8 cellular contexts compared by ENCODE assay signal in the genomic region with DNA sequence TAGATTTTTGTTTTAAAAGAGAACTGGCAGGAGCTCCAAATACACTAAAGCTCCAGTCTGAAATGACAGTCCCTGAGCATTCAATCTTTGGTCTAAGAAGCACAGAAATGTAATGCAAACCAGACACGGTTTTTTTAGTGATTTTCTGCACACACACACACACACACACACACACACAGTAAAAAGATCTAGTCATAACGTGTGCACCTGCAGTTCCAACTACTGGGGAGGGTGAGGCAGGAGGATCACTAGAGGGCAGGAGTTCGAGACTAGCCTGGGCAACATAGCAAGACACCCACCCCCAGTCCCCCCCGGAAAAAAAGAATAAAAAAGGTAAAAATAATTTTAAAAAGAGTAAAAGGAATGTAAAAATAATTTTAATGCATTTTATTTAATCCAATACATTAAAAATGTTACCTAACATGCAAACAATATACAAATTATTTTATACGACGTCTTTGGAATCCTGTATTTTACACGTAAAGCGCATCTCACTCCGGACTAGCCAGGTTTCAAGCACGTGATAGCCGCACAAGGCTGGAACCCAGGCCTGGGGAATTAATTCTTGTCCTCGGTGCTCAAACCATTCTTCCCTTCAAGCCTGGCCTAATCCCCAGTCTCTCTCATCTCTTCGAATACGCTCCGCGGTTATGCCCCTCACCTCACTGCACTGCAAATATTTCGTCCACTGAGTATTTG. TPM values are rescaled to one million over a fixed set of nuclear protein-coding genes. Genes with fewer than 3 reads are reported as not detected.
A peak's percentile ranks its signal among the peaks of the same experiment; 100 is the strongest.
DNase-seq lines count a peak whose midpoint lies in the region; ATAC-seq lines count a peak whose summit lies in the region.

No MANE protein-coding gene starts in this region.

- peaks cover 28% of the 10 kb centered on the region for H3K36me3 Mint-ChIP-seq in activated CD4-positive, alpha-beta T cell treated with anti-CD3 and anti-CD28 coated beads for 36 hours (ENCODE audit: low read depth)
- H3K36me3 Mint-ChIP-seq in activated CD4-positive, alpha-beta memory T cell treated with anti-CD3 and anti-CD28 coated beads for 36 hours: peaks cover 11% of the 10 kb centered on the region

- H3K9ac ChIP-seq in subcutaneous abdominal adipose tissue (ENCODE audit: low read length in 5 of 5): peak overlapping the region; percentile 87 to 97 (median 95)

- no peaks in the 10 kb centered on the region for H3K27me3 Mint-ChIP-seq in activated CD4-positive, alpha-beta T cell treated with anti-CD3 and anti-CD28 coated beads for 36 hours
- H3K27me3 Mint-ChIP-seq in activated CD4-positive, alpha-beta memory T cell treated with anti-CD3 and anti-CD28 coated beads for 36 hours: no peaks in the 10 kb centered on the region

- H3K4me3 ChIP-seq in iPS-11a (ENCODE audit: low read depth, low read length) (peak overlapping the region; percentile 95), subcutaneous abdominal adipose tissue (ENCODE audit: low read depth in 1 of 5, low read length in 5 of 5) (peak overlapping the region; percentile 91 to 94 (median 93))

- CTCF ChIA-PET in activated CD4-positive, alpha-beta T cell treated with anti-CD3 and anti-CD28 coated beads for 36 hours (lab: Charles Lee): interaction anchor here (0.9 to 8.1 kb wide), 12 partner anchors 8 to 198 kb away, joined by 3 to 95 read pairs (median 3); partner anchors contain the start of gene CERK
- CTCF ChIA-PET in activated CD4-positive, alpha-beta memory T cell treated with anti-CD3 and anti-CD28 coated beads for 36 hours (lab: Charles Lee): interaction anchor here (0.6 to 7.8 kb wide), 10 partner anchors 12 to 41 kb away, joined by 3 to 180 read pairs (median 8); no protein-coding TSS in a partner anchor

- peak overlapping the region; percentile 94 for H3K4me3 Mint-ChIP-seq in activated CD4-positive, alpha-beta T cell treated with anti-CD3 and anti-CD28 coated beads for 36 hours
- H3K4me3 Mint-ChIP-seq in activated CD4-positive, alpha-beta memory T cell treated with anti-CD3 and anti-CD28 coated beads for 36 hours: peak overlapping the region; percentile 100

- no peaks in the 10 kb centered on the region for H3K27me3 ChIP-seq in subcutaneous abdominal adipose tissue (ENCODE audit: control insufficient read depth in 5 of 5, insufficient read depth in 4 of 5, low read length in 5 of 5)

- peak; percentile 3 for ATAC-seq in activated CD4-positive, alpha-beta T cell treated with anti-CD3 and anti-CD28 coated beads for 36 hours

- H3K4me1 ChIP-seq in subcutaneous abdominal adipose tissue (ENCODE audit: control insufficient read depth in 5 of 5, insufficient read depth in 5 of 5, low read length in 5 of 5): peaks cover 0 to 57% (median 36%) of the 10 kb centered on the region in 5 donors

- H3K9me3 ChIP-seq in subcutaneous abdominal adipose tissue (ENCODE audit: control insufficient read depth in 5 of 5, low read length in 5 of 5): no peaks in the 10 kb centered on the region

- H3K4me1 Mint-ChIP-seq in activated CD4-positive, alpha-beta T cell treated with anti-CD3 and anti-CD28 coated beads for 36 hours: peaks cover 50% of the 10 kb centered on the region
- peaks cover 52% of the 10 kb centered on the region for H3K4me1 Mint-ChIP-seq in activated CD4-positive, alpha-beta memory T cell treated with anti-CD3 and anti-CD28 coated beads for 36 hours (ENCODE audit: low read depth)

- H3K36me3 ChIP-seq in subcutaneous abdominal adipose tissue (ENCODE audit: control insufficient read depth in 5 of 5, insufficient read depth in 5 of 5, low read length in 5 of 5): peaks cover 0 to 6% (median 0%) of the 10 kb centered on the region in 5 donors

- peaks cover under 1% of the 10 kb centered on the region for H3K9me3 Mint-ChIP-seq in activated CD4-positive, alpha-beta T cell treated with anti-CD3 and anti-CD28 coated beads for 36 hours (ENCODE audit: low read depth)
- peaks cover under 1% of the 10 kb centered on the region for H3K9me3 Mint-ChIP-seq in activated CD4-positive, alpha-beta memory T cell treated with anti-CD3 and anti-CD28 coated beads for 36 hours

- DNase-seq in activated CD4-positive, alpha-beta T cell treated with anti-CD3 and anti-CD28 coated beads for 36 hours: peak; percentile 42
- no peak for DNase-seq in activated CD4-positive, alpha-beta T cell treated with anti-CD3 and anti-CD28 coated beads, Interleukin-2, amount 50 U/mL, for 1 hour
- DNase-seq in activated CD4-positive, alpha-beta memory T cell treated with anti-CD3 and anti-CD28 coated beads for 36 hours: peak; percentile 24
- DNase-seq in stimulated activated CD4-positive, alpha-beta T cell treated with anti-CD3 and anti-CD28 coated beads, Interleukin-2, amount 100 ng/mL, for 24 hours: no peak
- DNase-seq in mucosa of gallbladder (ENCODE audit: low spot score) (no peak), NCI-H2029 (lab: John Stamatoyannopoulos, UW) (no peak)

- intact Hi-C loops in activated CD4-positive, alpha-beta T cell treated with anti-CD3 and anti-CD28 coated beads for 36 hours (cut with DNase I, micrococcal nuclease): loop anchor here (1.0 to 2.0 kb wide), 9 partner anchors 13 to 725 kb away; partner anchors contain the start of genes CERK (in 2 of the 2) and GTSE1 (in 1 of the 2)
- intact Hi-C loops in activated CD4-positive, alpha-beta memory T cell treated with anti-CD3 and anti-CD28 coated beads for 36 hours (cut with micrococcal nuclease): loop anchor here (1.0 to 2.0 kb wide), 3 partner anchors 13 to 30 kb away; partner anchors contain the start of gene CERK

- POLR2A ChIA-PET in activated CD4-positive, alpha-beta T cell treated with anti-CD3 and anti-CD28 coated beads for 36 hours (lab: Charles Lee): interaction anchor here (0.7 to 1.9 kb wide), 6 partner anchors 12 to 30 kb away, joined by 4 to 15 read pairs (median 5); no protein-coding TSS in a partner anchor
- POLR2A ChIA-PET in activated CD4-positive, alpha-beta memory T cell treated with anti-CD3 and anti-CD28 coated beads for 36 hours (lab: Charles Lee): interaction anchor here (0.7 to 3.4 kb wide), 6 partner anchors 9 to 708 kb away, joined by 3 to 32 read pairs (median 8); no protein-coding TSS in a partner anchor

- H3K27ac ChIP-seq in subcutaneous abdominal adipose tissue (ENCODE audit: low read depth, low read length): peak overlapping the region; percentile 99

- peak overlapping the region; percentile 99 for H3K27ac Mint-ChIP-seq in activated CD4-positive, alpha-beta T cell treated with anti-CD3 and anti-CD28 coated beads for 36 hours
- peak overlapping the region; percentile 97 for H3K27ac Mint-ChIP-seq in activated CD4-positive, alpha-beta memory T cell treated with anti-CD3 and anti-CD28 coated beads for 36 hours

RNA-seq across cellular contexts. Expression of gene TBC1D22A, which starts 0.8 kb away (rescaled TPM):
- total RNA-seq in activated CD4-positive, alpha-beta T cell treated with anti-CD3 and anti-CD28 coated beads for 36 hours: 10 to 100 TPM; 36.0 to 38.0 TPM
- 10 to 100 TPM; 33.2 to 34.9 TPM for total RNA-seq in activated CD4-positive, alpha-beta memory T cell treated with anti-CD3 and anti-CD28 coated beads for 36 hours
- 33.0 TPM for total RNA-seq in mucosa of gallbladder

RNA-seq across cellular contexts. Expression of gene CERK, which starts 23.6 kb away (rescaled TPM):
- 10 to 100 TPM; 27.0 to 32.8 TPM for total RNA-seq in activated CD4-positive, alpha-beta T cell treated with anti-CD3 and anti-CD28 coated beads for 36 hours
- total RNA-seq in activated CD4-positive, alpha-beta memory T cell treated with anti-CD3 and anti-CD28 coated beads for 36 hours: 10 to 100 TPM; 54.4 to 55.0 TPM
- total RNA-seq in mucosa of gallbladder: 41.8 TPM

Comparison
In these comparisons a context has a peak if more than half of its experiments do, and no peak if none do; other contexts are left out.
1. DNase-seq: peak in activated CD4-positive, alpha-beta T cell treated with anti-CD3 and anti-CD28 coated beads for 36 hours (single experiment) and activated CD4-positive, alpha-beta memory T cell treated with anti-CD3 and anti-CD28 coated beads for 36 hours (single experiment); none in activated CD4-positive, alpha-beta T cell treated with anti-CD3 and anti-CD28 coated beads, Interleukin-2, amount 50 U/mL, for 1 hour (single experiment), stimulated activated CD4-positive, alpha-beta T cell treated with anti-CD3 and anti-CD28 coated beads, Interleukin-2, amount 100 ng/mL, for 24 hours (0 of 2), mucosa of gallbladder (single experiment) and NCI-H2029 (single experiment).